Comparison of ENCODE assay signal across 22 cellular contexts in genomic region chr6:169223006-169223405, GRCh38. TPM values are rescaled to one million over a fixed set of nuclear protein-coding genes. Genes with fewer than 3 reads are reported as not detected.
"Had no signal": no experiment of that assay in that cellular context is flagged by ENCODE, and none has a peak within 500 bp of the region (broad histone marks: within the 10 kb centered on the region; RNA-seq: fewer than 3 reads in every experiment).

No MANE protein-coding gene starts in this region.

- H3K27ac Mint-ChIP-seq: dendritic cell treated with granulocyte-macrophage colony-stimulating factor and Interleukin-4, amounts not matched to agents 40 ng/mL and 50 ng/mL, for 4 days; effector memory CD8-positive, alpha-beta T cell; naive thymus-derived CD8-positive, alpha-beta T cell had no signal

- H3K36me3 ChIP-seq: gastrocnemius medialis, neutrophil, upper lobe of left lung had no signal

- ATAC-seq: effector memory CD8-positive, alpha-beta T cell; gastrocnemius medialis; heart right ventricle; left lobe of liver; mucosa of descending colon; naive thymus-derived CD8-positive, alpha-beta T cell; psoas muscle had no signal

- DNase-seq: effector memory CD8-positive, alpha-beta T cell; gastrocnemius medialis; heart right ventricle; hypothalamus; islet precursor cell; mammary epithelial cell; mucosa of descending colon; naive thymus-derived CD8-positive, alpha-beta T cell; psoas muscle; retina; small intestine; stimulated activated CD4-positive, alpha-beta T cell treated with anti-CD3 and anti-CD28 coated beads, Interleukin-12 subunit alpha, Interleukin-12 subunit beta, amount 100 ng/mL, for 4 hours; stimulated activated naive CD4-positive, alpha-beta T cell treated with Interleukin-2 at 50 U/mL for 16 hours; tibial artery; upper lobe of left lung had no signal

- H3K27me3 ChIP-seq: esophagus muscularis mucosa, gastrocnemius medialis, neutrophil, suprapubic skin, tibial artery, upper lobe of left lung, vagina had no signal

- H3K9ac ChIP-seq: parathyroid adenoma had no signal

- H3K4me3 ChIP-seq: esophagus muscularis mucosa, gastrocnemius medialis, heart right ventricle, mucosa of descending colon, psoas muscle, suprapubic skin, tibial artery, upper lobe of left lung, vagina had no signal

- H3K9me3 ChIP-seq: esophagus muscularis mucosa, gastrocnemius medialis, mucosa of descending colon, neutrophil, psoas muscle, suprapubic skin, tibial artery, upper lobe of left lung, vagina had no signal

- H3K27ac ChIP-seq: esophagus muscularis mucosa, gastrocnemius medialis, neutrophil, parathyroid adenoma, psoas muscle, suprapubic skin, upper lobe of left lung had no signal

- H3K27me3 Mint-ChIP-seq: dendritic cell treated with granulocyte-macrophage colony-stimulating factor and Interleukin-4, amounts not matched to agents 40 ng/mL and 50 ng/mL, for 4 days had no signal

- H3K4me3 Mint-ChIP-seq: dendritic cell treated with granulocyte-macrophage colony-stimulating factor and Interleukin-4, amounts not matched to agents 40 ng/mL and 50 ng/mL, for 4 days; effector memory CD8-positive, alpha-beta T cell; naive thymus-derived CD8-positive, alpha-beta T cell had no signal

- H3K4me1 ChIP-seq: gastrocnemius medialis, parathyroid adenoma, psoas muscle, suprapubic skin, tibial artery, upper lobe of left lung had no signal

RNA-seq across cellular contexts. Expression of gene THBS2, which starts 30.6 kb away (rescaled TPM):
- total RNA-seq: naive thymus-derived CD8-positive, alpha-beta T cell had no signal
